In the genomic region with DNA sequence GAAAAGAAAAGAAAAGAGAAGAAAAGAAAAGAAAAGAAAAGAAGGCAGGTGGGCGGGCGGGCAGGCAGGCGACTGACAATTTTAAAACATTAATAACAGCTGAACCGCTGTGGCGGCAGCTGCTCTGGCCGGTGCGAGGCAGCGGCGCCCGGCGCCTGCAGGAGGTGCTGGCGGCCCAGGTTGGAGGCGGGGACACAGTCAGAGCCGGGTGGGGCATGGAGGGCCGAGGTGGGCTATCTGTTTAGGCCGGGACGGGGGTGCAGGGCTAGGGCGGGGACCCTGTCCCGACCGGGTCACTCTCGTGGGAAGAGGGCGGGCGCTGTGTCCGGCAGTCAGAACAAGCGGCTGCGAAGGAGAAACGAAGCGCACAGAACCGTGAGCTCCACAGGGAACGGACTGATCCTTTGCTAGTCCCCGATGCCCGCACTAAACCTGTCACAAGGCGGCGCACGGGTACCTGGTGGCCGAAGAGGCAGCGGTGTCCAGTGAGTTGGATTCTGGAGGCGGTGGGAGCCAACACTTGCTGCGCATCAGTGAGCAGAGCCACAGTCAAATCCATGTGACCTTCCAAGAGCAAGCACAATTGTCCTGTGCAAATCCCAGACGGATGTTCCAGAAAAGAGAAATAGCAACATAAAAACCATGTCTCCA, we compare ENCODE assay signal across 8 cellular contexts. TPM values are rescaled to one million over a fixed set of nuclear protein-coding genes. Genes with fewer than 3 reads are reported as not detected.
A peak's percentile ranks its signal among the peaks of the same experiment; 100 is the strongest.
DNase-seq lines count a peak whose midpoint lies in the region; ATAC-seq, FAIRE-seq and TF ChIP-seq lines count a peak whose summit lies in the region.

No MANE protein-coding gene starts in this region.

- peak; percentile 43 to 70 (median 59) for TF ChIP-seq CTCF in ascending aorta (IDR thresholded peaks at IDR 0.05)
- peak; percentile 35 to 72 for TF ChIP-seq CTCF in right atrium auricular region (IDR thresholded peaks at IDR 0.05)

- H3K4me1 ChIP-seq in ascending aorta (no peaks in the 10 kb centered on the region), right atrium auricular region (peaks cover 0 to 7% of the 10 kb centered on the region in 2 donors)

- H3K27me3 ChIP-seq in ascending aorta: no peaks in the 10 kb centered on the region
- H3K27me3 ChIP-seq in right atrium auricular region: no peaks in the 10 kb centered on the region

- ATAC-seq in HG02642 (IDR thresholded peaks at IDR 0.05; ENCODE audit: poor library complexity, unreplicated experiment) (peak; percentile 99), T-cell (replicated peaks in 1 of 4) (peak; percentile 63 to 98 (median 88))

- no peak for TF ChIP-seq POLR2A in GM12891 (IDR thresholded peaks at IDR 0.05; ENCODE audit: low read depth, low read length)

- H3K27ac Mint-ChIP-seq in T-cell: no peak overlapping the region

- peak overlapping the region; percentile 52 to 70 for H3K4me3 ChIP-seq in ascending aorta
- H3K4me3 ChIP-seq in right atrium auricular region: peak overlapping the region; percentile 43 to 63

- H3K36me3 ChIP-seq in ascending aorta (no peaks in the 10 kb centered on the region), right atrium auricular region (no peaks in the 10 kb centered on the region)

- H3K36me3 Mint-ChIP-seq in T-cell: no peaks in the 10 kb centered on the region

- peaks cover 10 to 14% (median 11%) of the 10 kb centered on the region in 3 donors for H3K4me1 Mint-ChIP-seq in T-cell

- peaks cover 54 to 55% of the 10 kb centered on the region in 2 donors for H3K27me3 Mint-ChIP-seq in T-cell

- FAIRE-seq in GM12891 (lab: Jason Lieb, UNC): peak; percentile 40

- no peaks in the 10 kb centered on the region for H3K9me3 ChIP-seq in ascending aorta
- no peaks in the 10 kb centered on the region for H3K9me3 ChIP-seq in right atrium auricular region

- DNase-seq in GM12891 (ENCODE audit: insufficient read length, low spot score) (peak; percentile 56), NCI-H1092 (lab: John Stamatoyannopoulos, UW) (peak; percentile 48), T-cell (peak in 33 of 34 experiments; percentile 1 to 53 (median 33)), ascending aorta (ENCODE audit: low spot score in 2 of 2) (peak in 1 of 2 donors; percentile 78), right atrium auricular region (ENCODE audit: low spot score) (peak; percentile 62), posterior vena cava (ENCODE audit: low spot score) (peak; percentile 86), NCI-H1048 (lab: John Stamatoyannopoulos, UW) (no peak)

- POLR2A ChIA-PET in T-cell (lab: Charles Lee): interaction anchor here in 1 of 2 donors (0.6 kb wide), 1 partner anchor 58 kb away, joined by 4 read pairs; no protein-coding TSS in a partner anchor

- H3K27ac ChIP-seq in ascending aorta (no peak overlapping the region), right atrium auricular region (peak overlapping the region; percentile 70 to 85)

- CTCF ChIA-PET in T-cell (lab: Charles Lee): interaction anchor here (0.6 to 1.4 kb wide), 2 partner anchors 10 to 528 kb away, joined by 3 to 4 read pairs; no protein-coding TSS in a partner anchor

- intact Hi-C loops in ascending aorta (cut with DNase I): loop anchor here (2.0 kb wide), 1 partner anchor 82 kb away; no protein-coding TSS in a partner anchor
- intact Hi-C loops in posterior vena cava (cut with DNase I): no loop called here

- H3K9me3 Mint-ChIP-seq in T-cell: no peaks in the 10 kb centered on the region

- peak overlapping the region; percentile 45 to 71 (median 47) for H3K4me3 Mint-ChIP-seq in T-cell

TF ChIP-seq in GM12891, 5 proteins besides CTCF, POLR2A, EP300 and RAD21:
- TF ChIP-seq TAF1 (IDR thresholded peaks at IDR 0.05; ENCODE audit: low read depth, low read length) (no peak), SPI1 (IDR thresholded peaks at IDR 0.05; ENCODE audit: low read depth, low read length) (no peak), POLR2AphosphoS5 (IDR thresholded peaks at IDR 0.05; ENCODE audit: low read depth, low read length) (no peak), POU2F2 (IDR thresholded peaks at IDR 0.05; ENCODE audit: low read depth, low read length) (no peak), PAX5 (IDR thresholded peaks at IDR 0.05; ENCODE audit: insufficient read depth, low read length, severe bottlenecking) (no peak)

RNA-seq across cellular contexts. Expression of a gene that starts 13.6 kb away (rescaled TPM):
- not detected for polyA plus RNA-seq in GM12891 (2012; ENCODE audit: low read depth, missing spikeins)
- total RNA-seq in T-cell (1 to 10 TPM in 3 of 5 donors, not detected in 2; 1.3 to 2.1 (median 1.6) TPM), ascending aorta (4.8 TPM), right atrium auricular region (under 1 TPM; 0.24 to 0.85 TPM), posterior vena cava (under 1 TPM in 1 of 2 donors, not detected in 1; 0.24 TPM)

RNA-seq across cellular contexts. Expression of a gene that starts 50.5 kb away (rescaled TPM):
- 4.7 TPM for polyA plus RNA-seq in GM12891 (2012; ENCODE audit: low read depth, missing spikeins)
- total RNA-seq in T-cell (10 to 100 TPM in 4 of 5 donors, 1 to 10 TPM in 1; 9.2 to 17.4 (median 16.6) TPM), ascending aorta (30.4 TPM), right atrium auricular region (10 to 100 TPM; 20.2 to 22.1 TPM), posterior vena cava (10 to 100 TPM; 17.8 to 18.7 TPM)

RNA-seq across cellular contexts. Expression of a gene that starts 50.8 kb away (rescaled TPM):
- polyA plus RNA-seq in GM12891 (2012; ENCODE audit: low read depth, missing spikeins): 8.8 TPM
- total RNA-seq in T-cell (10 to 100 TPM in 3 of 5 donors, 1 to 10 TPM in 2; 7.4 to 16.7 (median 16.3) TPM), ascending aorta (2.6 TPM), right atrium auricular region (10 to 100 TPM; 12.5 to 14.8 TPM), posterior vena cava (1 to 10 TPM; 8.9 to 9.5 TPM)

Comparison
In these comparisons a context has a peak if more than half of its experiments do, and no peak if none do; other contexts are left out.
1. H3K27ac ChIP-seq: peak in right atrium auricular region (2 of 2); none in ascending aorta (0 of 2).